Comparison of ENCODE assay signal across 1 cellular context in genomic region chr1:2213576-2214505, GRCh38.
A peak's percentile ranks its signal among the peaks of the same experiment; 100 is the strongest.
TF ChIP-seq lines count a peak whose summit lies in the region.

No MANE protein-coding gene starts in this region.

TF ChIP-seq in K562, 482 proteins besides CTCF, POLR2A, EP300 and RAD21:
- TF ChIP-seq RERE (CRISPR knock-in tag; IDR thresholded peaks at IDR 0.05; ENCODE audit: borderline replicate concordance): 0 out of 2 replicates have a peak, but pooled peaks have one; percentile 21
- TF ChIP-seq RNF2 (IDR thresholded peaks at IDR 0.05): no peak
- no peak for TF ChIP-seq MEF2A (IDR thresholded peaks at IDR 0.05; ENCODE audit: control insufficient read depth, low read depth, low read length)
- TF ChIP-seq HNRNPH1 (optimal IDR thresholded peaks at IDR 0.05; ENCODE audit: low read depth, low read length): no peak
- no peak for TF ChIP-seq ZFP1 (CRISPR knock-in tag; IDR thresholded peaks at IDR 0.05)
- peak; percentile 83; the same call in 1 of the 2 replicates for TF ChIP-seq ZNF740 (CRISPR knock-in tag; IDR thresholded peaks at IDR 0.05)
- peak in 1 of 2 experiments; percentile 56; a peak in 1 of 4 replicates for TF ChIP-seq ZNF740 (tag; IDR thresholded peaks at IDR 0.05)
- TF ChIP-seq POLR2G (IDR thresholded peaks at IDR 0.05; ENCODE audit: low read depth, low read length): peak; percentile 37
- no peak for TF ChIP-seq SPI1 (IDR thresholded peaks at IDR 0.05; ENCODE audit: borderline replicate concordance, low read depth, low read length)
